In the genomic region with DNA sequence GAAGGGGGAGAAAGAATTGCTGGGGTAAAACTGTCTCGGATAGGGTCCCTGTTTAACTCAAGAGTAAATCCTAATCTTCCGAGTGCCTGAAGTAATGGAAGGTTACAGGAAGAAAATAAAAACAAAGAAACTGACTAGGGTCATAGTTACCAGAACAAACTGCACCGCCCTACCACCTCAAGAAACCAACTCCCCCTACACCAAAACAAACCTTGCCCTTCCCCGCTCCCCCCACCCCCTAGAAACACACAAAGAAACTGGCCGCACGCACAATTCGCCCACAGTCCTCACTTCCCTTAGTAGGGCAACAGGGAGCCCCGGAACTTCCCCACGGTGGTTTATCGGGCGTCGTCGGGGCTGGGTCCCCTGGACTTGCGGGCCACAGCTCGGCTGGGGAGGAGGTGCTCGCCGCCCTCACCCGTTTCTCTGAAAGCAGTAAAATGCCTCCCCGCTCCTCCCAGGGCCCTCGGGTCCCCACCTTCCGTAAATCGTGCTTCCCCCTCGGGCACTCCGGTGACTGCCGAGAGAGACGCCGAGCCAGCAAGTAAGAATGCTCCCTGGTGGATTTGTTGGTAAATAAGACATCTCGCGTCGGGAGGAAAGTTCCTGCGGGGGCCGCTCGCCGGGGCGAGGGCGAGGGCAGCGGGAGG, we compare ENCODE assay signal across 8 cellular contexts. TPM values are rescaled to one million over a fixed set of nuclear protein-coding genes. Genes with fewer than 3 reads are reported as not detected.
A peak's percentile ranks its signal among the peaks of the same experiment; 100 is the strongest.
DNase-seq lines count a peak whose midpoint lies in the region; ATAC-seq and TF ChIP-seq lines count a peak whose summit lies in the region.

No MANE protein-coding gene starts in this region.

- H3K4me1 ChIP-seq in RWPE2 (ENCODE audit: insufficient read depth, poor library complexity, severe bottlenecking) (peaks cover 24% of the 10 kb centered on the region), iPS-15b (ENCODE audit: control insufficient read depth, insufficient read depth, low read length) (peaks cover 28% of the 10 kb centered on the region)

- DNase-seq in ACHN: peak; percentile 44
- no peak for DNase-seq in RWPE2 (ENCODE audit: low spot score)
- DNase-seq in activated naive CD8-positive, alpha-beta T cell treated with anti-CD3 and anti-CD28 coated beads for 36 hours: peak; percentile 57
- peak; percentile 19 to 30 for DNase-seq in stimulated activated CD4-positive, alpha-beta T cell treated with anti-CD3 and anti-CD28 coated beads, Interleukin-15, amount 100 ng/mL, for 48 hours (ENCODE audit: low read depth in 2 of 2)

- TF ChIP-seq CTCF in RWPE2 (IDR thresholded peaks at IDR 0.05; ENCODE audit: poor library complexity, severe bottlenecking): no peak

- no peaks in the 10 kb centered on the region for H3K9me3 Mint-ChIP-seq in activated naive CD8-positive, alpha-beta T cell treated with anti-CD3 and anti-CD28 coated beads for 36 hours

- peaks cover 5% of the 10 kb centered on the region for H3K27me3 Mint-ChIP-seq in activated naive CD8-positive, alpha-beta T cell treated with anti-CD3 and anti-CD28 coated beads for 36 hours

- no peaks in the 10 kb centered on the region for H3K9me3 ChIP-seq in RWPE2 (ENCODE audit: severe bottlenecking)
- no peaks in the 10 kb centered on the region for H3K9me3 ChIP-seq in iPS-15b (ENCODE audit: control insufficient read depth, insufficient read depth, low read length)

- ATAC-seq in GM18868 (IDR thresholded peaks at IDR 0.05; ENCODE audit: unreplicated experiment) (peak; percentile 21), HG03159 (IDR thresholded peaks at IDR 0.05; ENCODE audit: unreplicated experiment) (peak; percentile 21), RWPE2 (ENCODE audit: low read depth) (peak; percentile 2; the same call in 1 of the 3 replicates), GM21360 (IDR thresholded peaks at IDR 0.05; ENCODE audit: unreplicated experiment) (no peak)

- no peaks in the 10 kb centered on the region for H3K36me3 ChIP-seq in RWPE2 (ENCODE audit: low read depth)
- H3K36me3 ChIP-seq in iPS-15b (ENCODE audit: control insufficient read depth, insufficient read depth, low read length): peaks cover 7% of the 10 kb centered on the region

- peaks cover 35% of the 10 kb centered on the region for H3K36me3 Mint-ChIP-seq in activated naive CD8-positive, alpha-beta T cell treated with anti-CD3 and anti-CD28 coated beads for 36 hours

- H3K27me3 ChIP-seq in RWPE2 (ENCODE audit: insufficient read depth, poor library complexity, severe bottlenecking): no peaks in the 10 kb centered on the region
- no peaks in the 10 kb centered on the region for H3K27me3 ChIP-seq in iPS-15b (ENCODE audit: control insufficient read depth, insufficient read depth, low read length)

- peak overlapping the region; percentile 99 for H3K9ac ChIP-seq in iPS-15b (ENCODE audit: low read depth, low read length)

- peak overlapping the region; percentile 99 for H3K27ac Mint-ChIP-seq in activated naive CD8-positive, alpha-beta T cell treated with anti-CD3 and anti-CD28 coated beads for 36 hours

- H3K4me3 ChIP-seq in RWPE2 (ENCODE audit: severe bottlenecking) (peak overlapping the region; percentile 60), iPS-15b (ENCODE audit: low read depth, low read length) (peak overlapping the region; percentile 98)

- H3K4me3 Mint-ChIP-seq in activated naive CD8-positive, alpha-beta T cell treated with anti-CD3 and anti-CD28 coated beads for 36 hours: peak overlapping the region; percentile 98

- in situ Hi-C loops in ACHN (cut with HindIII; ENCODE audit: low pct_ligation_motif_present, low pct_unique_long_range_greater_than_20kb, low sequenced_read_pairs): no loop called here

- H3K27ac ChIP-seq in RWPE2 (ENCODE audit: poor library complexity, severe bottlenecking): peak overlapping the region; percentile 67

- H3K4me1 Mint-ChIP-seq in activated naive CD8-positive, alpha-beta T cell treated with anti-CD3 and anti-CD28 coated beads for 36 hours: peaks cover 49% of the 10 kb centered on the region

RNA-seq across cellular contexts. Expression of a gene that starts 2.4 kb away (rescaled TPM):
- 100 to 1,000 TPM; 159 to 160 TPM for total RNA-seq in activated naive CD8-positive, alpha-beta T cell treated with anti-CD3 and anti-CD28 coated beads for 36 hours
